Comparison of ENCODE assay signal across 8 cellular contexts in the genomic region with DNA sequence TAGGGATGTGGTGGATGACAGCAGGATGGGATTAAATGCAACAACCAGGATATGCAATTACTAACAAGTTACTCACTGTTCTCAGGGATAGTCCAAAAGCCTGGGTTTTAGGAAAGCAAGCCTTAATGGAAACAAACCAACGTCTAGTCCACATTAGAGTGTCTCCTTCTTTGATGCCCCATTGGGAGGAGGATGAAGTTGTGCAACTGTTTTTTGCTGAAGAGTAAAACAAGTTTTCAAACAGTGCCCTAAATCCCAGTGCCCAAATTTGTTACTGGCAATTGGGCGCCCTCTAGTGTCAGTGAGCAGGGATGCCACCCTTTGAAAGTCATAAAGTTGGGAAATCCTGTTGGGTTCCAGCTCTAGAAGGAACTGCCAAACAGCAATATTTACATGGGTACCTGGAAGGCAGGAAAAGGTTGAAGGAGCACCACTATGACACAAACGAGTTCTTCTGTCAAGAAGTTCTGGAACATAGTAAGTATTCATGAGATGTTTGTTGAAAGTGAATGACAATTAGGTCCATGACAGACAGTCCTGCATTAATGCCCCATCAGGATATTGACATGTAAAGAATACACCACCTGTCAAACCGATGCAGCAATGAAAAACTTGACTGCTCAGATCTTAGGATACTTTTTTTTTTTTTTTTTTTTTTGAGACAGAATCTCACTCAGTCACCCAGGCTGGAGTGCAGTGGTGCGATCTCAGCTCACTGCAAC. TPM values are rescaled to one million over a fixed set of nuclear protein-coding genes. Genes with fewer than 3 reads are reported as not detected.
DNase-seq lines count a peak whose midpoint lies in the region; ATAC-seq and TF ChIP-seq lines count a peak whose summit lies in the region.

No MANE protein-coding gene starts in this region.

- peak; percentile 44 to 74 (median 54) for DNase-seq in CD8-positive, alpha-beta memory T cell
- DNase-seq in HK-2 (ENCODE audit: unreplicated experiment): peak; percentile 52
- peak; percentile 71 for DNase-seq in OCI-LY7 (ENCODE audit: low spot score)
- DNase-seq in activated T-cell treated with anti-CD3 and anti-CD28 coated beads for 24 hours (ENCODE audit: low read depth): peak; percentile 59
- no peak for DNase-seq in esophagus muscularis mucosa (ENCODE audit: extremely low spot score)
- DNase-seq in natural killer cell treated with Interleukin-12 subunit alpha and Interleukin-12 subunit beta and Interleukin-15 and Interleukin-18, amount 100 ng/mL, for 72 hours (ENCODE audit: low spot score): peak; percentile 78
- no peak for DNase-seq in type B pancreatic cell (ENCODE audit: extremely low spot score, unreplicated experiment)
- no peak for DNase-seq in lower leg skin (ENCODE audit: low spot score in 2 of 2)

- H3K9me3 Mint-ChIP-seq in CD8-positive, alpha-beta memory T cell: no peaks in the 10 kb centered on the region
- no peaks in the 10 kb centered on the region for H3K9me3 Mint-ChIP-seq in natural killer cell treated with Interleukin-12 subunit alpha and Interleukin-12 subunit beta and Interleukin-15 and Interleukin-18, amount 100 ng/mL, for 72 hours
- no peaks in the 10 kb centered on the region for H3K9me3 Mint-ChIP-seq in type B pancreatic cell

- no peaks in the 10 kb centered on the region for H3K9me3 ChIP-seq in CD8-positive, alpha-beta memory T cell (ENCODE audit: low read length)
- H3K9me3 ChIP-seq in OCI-LY7 (ENCODE audit: low read length) (no peaks in the 10 kb centered on the region), esophagus muscularis mucosa (no peaks in the 10 kb centered on the region)

- TF ChIP-seq POLR2A in esophagus muscularis mucosa (IDR thresholded peaks at IDR 0.05; ENCODE audit: low read depth) (no peak), lower leg skin (IDR thresholded peaks at IDR 0.05) (no peak)

- no peaks in the 10 kb centered on the region for H3K4me1 ChIP-seq in CD8-positive, alpha-beta memory T cell (ENCODE audit: insufficient read depth, low read length)
- H3K4me1 ChIP-seq in OCI-LY7 (ENCODE audit: insufficient read depth, low read length, poor library complexity, severe bottlenecking) (no peaks in the 10 kb centered on the region), esophagus muscularis mucosa (peaks cover 0 to 41% (median 13%) of the 10 kb centered on the region in 4 donors)

- peak overlapping the region in 1 of 8 donors; percentile 49 for H3K27ac Mint-ChIP-seq in CD8-positive, alpha-beta memory T cell
- no peak overlapping the region for H3K27ac Mint-ChIP-seq in natural killer cell treated with Interleukin-12 subunit alpha and Interleukin-12 subunit beta and Interleukin-15 and Interleukin-18, amount 100 ng/mL, for 72 hours
- H3K27ac Mint-ChIP-seq in type B pancreatic cell: no peak overlapping the region

- H4K20me1 ChIP-seq in OCI-LY7 (ENCODE audit: insufficient read depth, low read length): no peaks in the 10 kb centered on the region

- peak; percentile 68 to 79 for ATAC-seq in natural killer cell treated with Interleukin-12 subunit alpha and Interleukin-12 subunit beta and Interleukin-15 and Interleukin-18, amount 100 ng/mL, for 72 hours

- peaks cover 5 to 28% of the 10 kb centered on the region in 2 donors for H3K27me3 Mint-ChIP-seq in CD8-positive, alpha-beta memory T cell
- peaks cover 23 to 38% of the 10 kb centered on the region in 2 donors for H3K27me3 Mint-ChIP-seq in natural killer cell treated with Interleukin-12 subunit alpha and Interleukin-12 subunit beta and Interleukin-15 and Interleukin-18, amount 100 ng/mL, for 72 hours
- H3K27me3 Mint-ChIP-seq in type B pancreatic cell: peaks cover 11% of the 10 kb centered on the region

- no peaks in the 10 kb centered on the region for H3K9me2 ChIP-seq in OCI-LY7 (ENCODE audit: insufficient read depth, low read length)

- TF ChIP-seq EP300 in esophagus muscularis mucosa (IDR thresholded peaks at IDR 0.05): no peak

- H3K27me3 ChIP-seq in CD8-positive, alpha-beta memory T cell (ENCODE audit: insufficient read depth, low read length, poor library complexity, severe bottlenecking): no peaks in the 10 kb centered on the region
- peaks cover 0 to 7% (median 0%) of the 10 kb centered on the region in 4 donors for H3K27me3 ChIP-seq in esophagus muscularis mucosa

- TF ChIP-seq CTCF in OCI-LY7 (conservative IDR thresholded peaks at IDR 0.05; ENCODE audit: low read length) (peak; percentile 99), esophagus muscularis mucosa (IDR thresholded peaks at IDR 0.05) (peak; percentile 88 to 96 (median 92)), type B pancreatic cell (conservative IDR thresholded peaks at IDR 0.05) (peak; percentile 97), lower leg skin (IDR thresholded peaks at IDR 0.05) (peak in 1 of 3 donors; percentile 53)

- intact Hi-C loops in OCI-LY7 (cut with micrococcal nuclease; ENCODE audit: unreplicated experiment) (loop anchor here (1.0 kb wide), 1 partner anchor 388 kb away; no protein-coding TSS in a partner anchor), esophagus muscularis mucosa (cut with DNase I) (loop anchor here (1.0 kb wide), 1 partner anchor 391 kb away; no protein-coding TSS in a partner anchor), lower leg skin (cut with DNase I; ENCODE audit: low total_unique reads) (loop anchor here (2.0 kb wide), 1 partner anchor 390 kb away; no protein-coding TSS in a partner anchor)

- H3K27ac ChIP-seq in CD8-positive, alpha-beta memory T cell (ENCODE audit: low read depth, low read length): no peak overlapping the region
- H3K27ac ChIP-seq in OCI-LY7 (ENCODE audit: low read depth, low read length, poor library complexity, severe bottlenecking) (no peak overlapping the region), esophagus muscularis mucosa (replicated peaks in 1 of 4) (no peak overlapping the region)

- no peaks in the 10 kb centered on the region for H3K79me2 ChIP-seq in OCI-LY7 (ENCODE audit: insufficient read depth, low read depth, low read length)

- BruUV-seq in OCI-LY7 (replicated peaks; lab: Mats Ljungman, UMichigan): no TSS peak

- H3K36me3 ChIP-seq in CD8-positive, alpha-beta memory T cell (ENCODE audit: insufficient read depth, low read length): no peaks in the 10 kb centered on the region
- no peaks in the 10 kb centered on the region for H3K36me3 ChIP-seq in OCI-LY7 (ENCODE audit: insufficient read depth, low read length)
- no peaks in the 10 kb centered on the region for H3K36me3 ChIP-seq in esophagus muscularis mucosa

- peaks cover 0 to 4% (median 0%) of the 10 kb centered on the region in 3 donors for H3K4me1 Mint-ChIP-seq in CD8-positive, alpha-beta memory T cell
- H3K4me1 Mint-ChIP-seq in natural killer cell treated with Interleukin-12 subunit alpha and Interleukin-12 subunit beta and Interleukin-15 and Interleukin-18, amount 100 ng/mL, for 72 hours (ENCODE audit: low read depth in 2 of 2): peaks cover 13 to 15% of the 10 kb centered on the region in 2 donors
- peaks cover 17% of the 10 kb centered on the region for H3K4me1 Mint-ChIP-seq in type B pancreatic cell (ENCODE audit: unreplicated experiment)

- H3K36me3 Mint-ChIP-seq in CD8-positive, alpha-beta memory T cell: no peaks in the 10 kb centered on the region
- H3K36me3 Mint-ChIP-seq in natural killer cell treated with Interleukin-12 subunit alpha and Interleukin-12 subunit beta and Interleukin-15 and Interleukin-18, amount 100 ng/mL, for 72 hours: no peaks in the 10 kb centered on the region
- no peaks in the 10 kb centered on the region for H3K36me3 Mint-ChIP-seq in type B pancreatic cell

- H3K4me3 Mint-ChIP-seq in CD8-positive, alpha-beta memory T cell: no peak overlapping the region
- H3K4me3 Mint-ChIP-seq in natural killer cell treated with Interleukin-12 subunit alpha and Interleukin-12 subunit beta and Interleukin-15 and Interleukin-18, amount 100 ng/mL, for 72 hours: no peak overlapping the region
- H3K4me3 Mint-ChIP-seq in type B pancreatic cell: no peak overlapping the region

- 26% methylated on average over 5 of the region's 5 CpGs for WGBS in esophagus muscularis mucosa
- 31 to 32% methylated on average over 5 of the region's 5 CpGs for WGBS in lower leg skin, 2 donors

- H3K4me3 ChIP-seq in CD8-positive, alpha-beta memory T cell (ENCODE audit: low read length): no peak overlapping the region
- no peak overlapping the region for H3K4me3 ChIP-seq in OCI-LY7 (ENCODE audit: low read depth, low read length, poor library complexity, severe bottlenecking)
- H3K4me3 ChIP-seq in esophagus muscularis mucosa: no peak overlapping the region
- H3K4me3 ChIP-seq in lower leg skin (ENCODE audit: low read depth, poor library complexity, severe bottlenecking): no peak overlapping the region

- POLR2A ChIA-PET in CD8-positive, alpha-beta memory T cell (lab: Charles Lee): no interaction called here
- POLR2A ChIA-PET in OCI-LY7 (lab: Charles Lee): interaction anchor here (1.2 kb wide), 1 partner anchor 385 kb away, joined by 3 read pairs; no protein-coding TSS in a partner anchor

- no peak overlapping the region for H3K4me2 ChIP-seq in OCI-LY7 (ENCODE audit: low read length)

- CTCF ChIA-PET in CD8-positive, alpha-beta memory T cell (lab: Charles Lee): interaction anchor here (0.6 to 4.8 kb wide), 11 partner anchors 9 to 428 kb away, joined by 3 to 138 read pairs (median 5); no protein-coding TSS in a partner anchor
- CTCF ChIA-PET in OCI-LY7 (lab: Charles Lee; ENCODE audit: unreplicated experiment): interaction anchor here (1.0 kb wide), 1 partner anchor 390 kb away, joined by 3 read pairs; no protein-coding TSS in a partner anchor

- H2AFZ ChIP-seq in OCI-LY7 (ENCODE audit: low read length): no peak overlapping the region

RNA-seq across cellular contexts. Expression of gene DPF3, which starts 11.1 kb away (rescaled TPM):
- total RNA-seq in CD8-positive, alpha-beta memory T cell: under 1 TPM; 0.50 to 0.62 TPM
- polyA plus RNA-seq in CD8-positive, alpha-beta memory T cell: 1.3 TPM
- total RNA-seq in OCI-LY7 (2014; rRNA removed; shearing (Covaris generic)): not detected in 2 replicates
- total RNA-seq in OCI-LY7 (2022) (0.42 and 0.55 TPM in 2 replicates), esophagus muscularis mucosa (1 to 10 TPM in 2 of 4 donors, under 1 TPM in 2; 0.78 to 2.5 (median 1.7) TPM), type B pancreatic cell (ENCODE audit: low replicate concordance) (4.5 and 5.8 TPM in 2 replicates), lower leg skin (1 to 10 TPM; 1.1 to 4.7 (median 1.8) TPM)
- total RNA-seq in natural killer cell treated with Interleukin-12 subunit alpha and Interleukin-12 subunit beta and Interleukin-15 and Interleukin-18, amount 100 ng/mL, for 72 hours: 10 to 100 TPM; 11.8 to 13.2 TPM

RNA-seq across cellular contexts. Expression of gene DCAF4, which starts 21.3 kb away (rescaled TPM):
- 10 to 100 TPM; 22.5 to 26.8 TPM for total RNA-seq in CD8-positive, alpha-beta memory T cell
- 7.3 TPM for polyA plus RNA-seq in CD8-positive, alpha-beta memory T cell
- total RNA-seq in OCI-LY7 (2014; rRNA removed; shearing (Covaris generic)): 31.1 and 37.5 TPM in 2 replicates
- total RNA-seq in OCI-LY7 (2022) (45.9 and 48.8 TPM in 2 replicates), esophagus muscularis mucosa (10 to 100 TPM; 10.9 to 18.7 (median 14.7) TPM), type B pancreatic cell (ENCODE audit: low replicate concordance) (11.0 and 17.9 TPM in 2 replicates), lower leg skin (10 to 100 TPM; 24.0 to 40.5 (median 35.8) TPM)
- 10 to 100 TPM; 15.1 to 20.6 TPM for total RNA-seq in natural killer cell treated with Interleukin-12 subunit alpha and Interleukin-12 subunit beta and Interleukin-15 and Interleukin-18, amount 100 ng/mL, for 72 hours

Comparison
In these comparisons a context has a peak if more than half of its experiments do, and no peak if none do; other contexts are left out.
1. DNase-seq: peak in CD8-positive, alpha-beta memory T cell (5 of 5), HK-2 (single experiment), OCI-LY7 (single experiment), activated T-cell treated with anti-CD3 and anti-CD28 coated beads for 24 hours (single experiment) and natural killer cell treated with Interleukin-12 subunit alpha and Interleukin-12 subunit beta and Interleukin-15 and Interleukin-18, amount 100 ng/mL, for 72 hours (single experiment); none in esophagus muscularis mucosa (single experiment), type B pancreatic cell (single experiment) and lower leg skin (0 of 2).